Comparison of ENCODE assay signal across 1 cellular context in genomic region chr15:84653910-84654688, GRCh38.
A peak's percentile ranks its signal among the peaks of the same experiment; 100 is the strongest.
TF ChIP-seq lines count a peak whose summit lies in the region.

Gene WDR73, minus strand, starts transcription at chr15:84654283. Its CDS starts 9 bp downstream, at chr15:84654274.

TF ChIP-seq in GM12878, 131 proteins besides CTCF, POLR2A, EP300 and RAD21 (continued from another document):
- no peak for TF ChIP-seq REST (IDR thresholded peaks at IDR 0.05; ENCODE audit: low read depth, low read length)
- peak; percentile 46; the same call in 1 of the 2 replicates for TF ChIP-seq RELB (IDR thresholded peaks at IDR 0.05; ENCODE audit: low read depth)
- peak; percentile 40 for TF ChIP-seq SKIL (IDR thresholded peaks at IDR 0.05; ENCODE audit: low read depth, poor library complexity, severe bottlenecking)
- TF ChIP-seq ZNF274 (IDR thresholded peaks at IDR 0.05; ENCODE audit: insufficient read depth, insufficient read length) = no peak
- peak; percentile 91 for TF ChIP-seq MXI1 (IDR thresholded peaks at IDR 0.05; ENCODE audit: low read depth, low read length)
- TF ChIP-seq RAD51 (IDR thresholded peaks at IDR 0.05) = no peak
- no peak for TF ChIP-seq ZSCAN29 (IDR thresholded peaks at IDR 0.05)
- TF ChIP-seq CBX3 (IDR thresholded peaks at IDR 0.05; ENCODE audit: borderline replicate concordance, low read depth) = no peak
- peak; percentile 91 for TF ChIP-seq IRF5 (IDR thresholded peaks at IDR 0.05; ENCODE audit: borderline replicate concordance)
- no peak for TF ChIP-seq MEF2A (IDR thresholded peaks at IDR 0.05; ENCODE audit: insufficient read depth, low read depth, low read length)
- TF ChIP-seq ZBTB4 (CRISPR knock-in tag; IDR thresholded peaks at IDR 0.05) = no peak
- TF ChIP-seq RUNX3 (IDR thresholded peaks at IDR 0.05; ENCODE audit: low read length) = peak; percentile 72
- peak; percentile 72; the same call in 1 of the 2 replicates for TF ChIP-seq SPI1 (IDR thresholded peaks at IDR 0.05; ENCODE audit: borderline replicate concordance, insufficient read depth, low read depth, low read length)
- TF ChIP-seq CHD4 (IDR thresholded peaks at IDR 0.05) = no peak
- TF ChIP-seq KAT2A (conservative IDR thresholded peaks at IDR 0.05; ENCODE audit: control insufficient read depth, low read depth, low read length) = no peak
- TF ChIP-seq USF1 (IDR thresholded peaks at IDR 0.05; ENCODE audit: borderline replicate concordance, extremely low read length, insufficient read depth, low read depth, low read length) = no peak
- TF ChIP-seq CBFB (IDR thresholded peaks at IDR 0.05; ENCODE audit: low read depth) = peak; percentile 99
- no peak for TF ChIP-seq ZBED1 (IDR thresholded peaks at IDR 0.05; ENCODE audit: borderline replicate concordance)
- TF ChIP-seq IKZF1 (conservative IDR thresholded peaks at IDR 0.05) = peak; percentile 62
- no peak for TF ChIP-seq ASH2L (IDR thresholded peaks at IDR 0.05; ENCODE audit: borderline replicate concordance, low read depth)
- TF ChIP-seq TAF1 (IDR thresholded peaks at IDR 0.05; ENCODE audit: borderline replicate concordance, low read depth, low read length) = peak; percentile 67; the same call in 1 of the 2 replicates
- TF ChIP-seq SREBF2 (IDR thresholded peaks at IDR 0.05; ENCODE audit: low read length) = peak; percentile 42
- no peak for TF ChIP-seq TCF12 (IDR thresholded peaks at IDR 0.05; ENCODE audit: low read depth, low read length)
- no peak for TF ChIP-seq ZZZ3 (IDR thresholded peaks at IDR 0.05; ENCODE audit: control insufficient read depth, insufficient read length, low read depth)
- no peak for TF ChIP-seq MTA2 (IDR thresholded peaks at IDR 0.05; ENCODE audit: low read depth)
- TF ChIP-seq SUZ12 (IDR thresholded peaks at IDR 0.05; ENCODE audit: unreplicated experiment) = no peak
- no peak for TF ChIP-seq PAX8 (IDR thresholded peaks at IDR 0.05)
- no peak for TF ChIP-seq KDM1A (IDR thresholded peaks at IDR 0.05; ENCODE audit: borderline replicate concordance)
- no peak for TF ChIP-seq E2F4 (IDR thresholded peaks at IDR 0.05; ENCODE audit: low read depth, low read length)
- no peak for TF ChIP-seq JUNB (IDR thresholded peaks at IDR 0.05)
- no peak for TF ChIP-seq ZBTB11 (CRISPR knock-in tag; IDR thresholded peaks at IDR 0.05)
- TF ChIP-seq PML (IDR thresholded peaks at IDR 0.05; ENCODE audit: low read length) = peak; percentile 38
- 0 out of 2 replicates have a peak, but pooled peaks have one; percentile 27 for TF ChIP-seq JUND (IDR thresholded peaks at IDR 0.05; ENCODE audit: low read depth, low read length)
- TF ChIP-seq BCL11A (IDR thresholded peaks at IDR 0.05; ENCODE audit: low read depth, low read length) = no peak
- no peak for TF ChIP-seq MYB (IDR thresholded peaks at IDR 0.05; ENCODE audit: borderline replicate concordance, low read depth, low read length)
- TF ChIP-seq SP1 (IDR thresholded peaks at IDR 0.05; ENCODE audit: low read depth, low read length) = peak; percentile 52
- TF ChIP-seq NFXL1 (IDR thresholded peaks at IDR 0.05; ENCODE audit: borderline replicate concordance) = no peak
- TF ChIP-seq TCF3 (IDR thresholded peaks at IDR 0.05; ENCODE audit: borderline replicate concordance, insufficient read depth, low read depth, low read length) = 0 out of 2 replicates have a peak, but pooled peaks have one; percentile 13
- TF ChIP-seq E4F1 (IDR thresholded peaks at IDR 0.05; ENCODE audit: borderline replicate concordance, partially characterized antibody) = peak; percentile 43
- TF ChIP-seq HDAC2 (IDR thresholded peaks at IDR 0.05) = no peak
- TF ChIP-seq ETV6 (conservative IDR thresholded peaks at IDR 0.05 in 1 of 2, IDR thresholded peaks at IDR 0.05 in 1 of 2; ENCODE audit: borderline replicate concordance in 1 of 2, low read depth in 1 of 2) = no peak
- no peak for TF ChIP-seq HDAC6 (IDR thresholded peaks at IDR 0.05; ENCODE audit: unreplicated experiment)
